Comparison of ENCODE assay signal across 9 cellular contexts in genomic region chr20:23636182-23636907, GRCh38. TPM values are rescaled to one million over a fixed set of nuclear protein-coding genes. Genes with fewer than 3 reads are reported as not detected.
A peak's percentile ranks its signal among the peaks of the same experiment; 100 is the strongest.
DNase-seq lines count a peak whose midpoint lies in the region; ATAC-seq and TF ChIP-seq lines count a peak whose summit lies in the region.
"Had no signal": no experiment of that assay in that cellular context is flagged by ENCODE, and none has a peak within 500 bp of the region (broad histone marks: within the 10 kb centered on the region; RNA-seq: fewer than 3 reads in every experiment).

No MANE protein-coding gene starts in this region.

- intact Hi-C loops in upper lobe of right lung (cut with DNase I), result no loop called here

- no peak for DNase-seq in activated T-cell treated with anti-CD3 and anti-CD28 coated beads, Interleukin-2, amount 50 U/mL, for 72 hours
- DNase-seq in activated T-cell treated with anti-CD3 and anti-CD28 coated beads, Interleukin-2, amount 50 U/mL, for 48 hours, result no peak
- DNase-seq in dermis blood vessel endothelial cell, result peak; percentile 16
- no peak for DNase-seq in upper lobe of right lung
- no peak for DNase-seq in central memory CD4-positive, alpha-beta T cell
- DNase-seq in AG08395 (ENCODE audit: low spot score), result no peak
- no peak for DNase-seq in DMS114 treated with DMSO at 0.1 percent for 48 hours (lab: John Stamatoyannopoulos, UW; ENCODE audit: unreplicated experiment)

- no peak for TF ChIP-seq CTCF in upper lobe of right lung (IDR thresholded peaks at IDR 0.05)

- peak overlapping the region; percentile 96 for H3K27ac ChIP-seq in upper lobe of right lung

- peak overlapping the region; percentile 90 for H3K9ac ChIP-seq in mucosa of stomach (ENCODE audit: low read length)

- H3K27ac Mint-ChIP-seq in activated T-cell treated with anti-CD3 and anti-CD28 coated beads, Interleukin-2, amount 50 U/mL, for 72 hours, result no peak overlapping the region
- H3K27ac Mint-ChIP-seq: B cell had no signal

- ATAC-seq in activated T-cell treated with anti-CD3 and anti-CD28 coated beads, Interleukin-2, amount 50 U/mL, for 72 hours (replicated peaks in 1 of 2), result no peak
- ATAC-seq in upper lobe of right lung, result no peak

- H3K36me3 ChIP-seq in mucosa of stomach (ENCODE audit: control insufficient read depth, insufficient read depth, low read length), result peaks cover 17% of the 10 kb centered on the region
- peaks cover 20% of the 10 kb centered on the region for H3K36me3 ChIP-seq in upper lobe of right lung

- H3K4me3 Mint-ChIP-seq in activated T-cell treated with anti-CD3 and anti-CD28 coated beads, Interleukin-2, amount 50 U/mL, for 72 hours, result peak overlapping the region; percentile 58 to 62

- H3K36me3 Mint-ChIP-seq in activated T-cell treated with anti-CD3 and anti-CD28 coated beads, Interleukin-2, amount 50 U/mL, for 72 hours (ENCODE audit: insufficient read depth in 2 of 2), result no peaks in the 10 kb centered on the region

- peak overlapping the region; percentile 45 for H3K4me3 ChIP-seq in mucosa of stomach (ENCODE audit: low read length)
- H3K4me3 ChIP-seq in upper lobe of right lung, result peak overlapping the region; percentile 90

- H3K9me3 ChIP-seq in mucosa of stomach (ENCODE audit: control insufficient read depth, low read length) (no peaks in the 10 kb centered on the region), upper lobe of right lung (no peaks in the 10 kb centered on the region)

- H3K4me1 ChIP-seq in mucosa of stomach (ENCODE audit: control insufficient read depth, insufficient read depth, low read length) (peaks cover 34% of the 10 kb centered on the region), upper lobe of right lung (peaks cover 16% of the 10 kb centered on the region)

- peaks cover 5% of the 10 kb centered on the region for H3K4me1 Mint-ChIP-seq in activated T-cell treated with anti-CD3 and anti-CD28 coated beads, Interleukin-2, amount 50 U/mL, for 72 hours (ENCODE audit: low read depth)

- H3K9me3 Mint-ChIP-seq in activated T-cell treated with anti-CD3 and anti-CD28 coated beads, Interleukin-2, amount 50 U/mL, for 72 hours, result no peaks in the 10 kb centered on the region

- H3K27me3 Mint-ChIP-seq in activated T-cell treated with anti-CD3 and anti-CD28 coated beads, Interleukin-2, amount 50 U/mL, for 72 hours (ENCODE audit: low read depth), result peaks cover 19% of the 10 kb centered on the region

- H3K27me3 ChIP-seq in mucosa of stomach (ENCODE audit: control insufficient read depth, insufficient read depth, low read length) (no peaks in the 10 kb centered on the region), upper lobe of right lung (no peaks in the 10 kb centered on the region)

RNA-seq across cellular contexts. Expression of gene CST3, which starts 1.4 kb away (rescaled TPM):
- under 1 TPM; 0.22 to 0.30 TPM for total RNA-seq in activated T-cell treated with anti-CD3 and anti-CD28 coated beads, Interleukin-2, amount 50 U/mL, for 72 hours
- 268 and 284 TPM in 2 replicates for total RNA-seq in dermis blood vessel endothelial cell
- 666 TPM for total RNA-seq in upper lobe of right lung

RNA-seq across cellular contexts. Expression of gene CST9, which starts 30.6 kb away (rescaled TPM):
- not detected for total RNA-seq in activated T-cell treated with anti-CD3 and anti-CD28 coated beads, Interleukin-2, amount 50 U/mL, for 72 hours
- total RNA-seq in dermis blood vessel endothelial cell (not detected in 2 replicates), upper lobe of right lung (not detected)
- total RNA-seq: B cell had no signal

RNA-seq across cellular contexts. Expression of gene CST4, which starts 52.5 kb away (rescaled TPM):
- total RNA-seq in activated T-cell treated with anti-CD3 and anti-CD28 coated beads, Interleukin-2, amount 50 U/mL, for 72 hours, result not detected
- total RNA-seq in dermis blood vessel endothelial cell (not detected in 2 replicates), upper lobe of right lung (not detected)
- total RNA-seq: B cell had no signal

Comparison
In these comparisons a context has a peak if more than half of its experiments do, and no peak if none do; other contexts are left out.
1. RNA of gene CST3, which starts 1.4 kb away (total RNA-seq): 666 TPM in upper lobe of right lung (single experiment) and 268 to 284 TPM in dermis blood vessel endothelial cell; 0.22 to 0.30 TPM in activated T-cell treated with anti-CD3 and anti-CD28 coated beads, Interleukin-2, amount 50 U/mL, for 72 hours; every median in the first group is over 100 times any median in the second.